In the genomic region with DNA sequence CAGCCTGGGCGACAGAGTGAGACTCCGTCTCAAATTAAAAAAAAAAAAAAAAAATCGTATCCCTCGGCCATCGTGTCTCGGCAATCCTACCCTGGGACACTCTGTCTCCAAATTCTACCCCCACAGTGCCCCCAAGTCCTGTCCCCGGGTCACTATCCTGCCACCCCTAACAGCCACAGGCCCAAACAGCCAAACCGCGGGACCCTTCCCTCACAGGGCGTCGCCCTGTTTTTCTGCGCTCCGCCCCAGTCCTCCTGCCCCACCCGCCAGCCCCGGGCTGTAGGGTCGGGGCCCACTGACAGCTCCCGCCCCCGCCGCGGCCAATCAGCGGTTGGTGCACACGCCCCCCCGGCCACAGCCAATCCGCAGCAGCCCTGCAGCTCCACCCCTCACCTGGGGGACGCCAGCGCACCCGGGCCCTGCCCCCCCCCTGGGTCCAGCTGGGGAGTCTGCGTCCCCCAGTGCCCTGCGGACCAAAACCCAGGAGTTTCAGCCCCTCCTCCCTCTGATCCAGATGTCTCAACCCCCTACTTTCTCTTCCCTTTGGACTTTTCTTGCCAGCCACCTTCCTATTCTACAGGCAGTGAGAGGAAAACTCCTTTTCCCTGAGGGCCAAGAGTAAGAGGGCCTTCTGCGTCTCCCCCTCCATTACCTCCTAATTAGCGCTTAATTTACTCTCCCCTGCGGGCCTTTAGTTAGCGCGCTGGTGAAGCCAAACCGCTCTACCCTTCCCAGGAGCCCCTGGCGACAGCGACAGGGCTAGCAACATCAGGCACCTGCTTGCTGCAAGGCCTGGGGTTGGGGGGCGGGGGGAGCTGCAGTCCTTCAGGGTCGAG, we compare ENCODE assay signal across 1 cellular context.
A peak's percentile ranks its signal among the peaks of the same experiment; 100 is the strongest.
TF ChIP-seq lines count a peak whose summit lies in the region.

No MANE protein-coding gene starts in this region.

TF ChIP-seq in GM23338, 12 proteins besides CTCF, POLR2A, EP300 and RAD21:
- TF ChIP-seq CREB1 (CRISPR knock-in tag; IDR thresholded peaks at IDR 0.05; ENCODE audit: low read depth) (peak; percentile 52), POLR2AphosphoS5 (IDR thresholded peaks at IDR 0.05; ENCODE audit: low read depth) (peak; percentile 65)
- TF ChIP-seq, protein P1, sequence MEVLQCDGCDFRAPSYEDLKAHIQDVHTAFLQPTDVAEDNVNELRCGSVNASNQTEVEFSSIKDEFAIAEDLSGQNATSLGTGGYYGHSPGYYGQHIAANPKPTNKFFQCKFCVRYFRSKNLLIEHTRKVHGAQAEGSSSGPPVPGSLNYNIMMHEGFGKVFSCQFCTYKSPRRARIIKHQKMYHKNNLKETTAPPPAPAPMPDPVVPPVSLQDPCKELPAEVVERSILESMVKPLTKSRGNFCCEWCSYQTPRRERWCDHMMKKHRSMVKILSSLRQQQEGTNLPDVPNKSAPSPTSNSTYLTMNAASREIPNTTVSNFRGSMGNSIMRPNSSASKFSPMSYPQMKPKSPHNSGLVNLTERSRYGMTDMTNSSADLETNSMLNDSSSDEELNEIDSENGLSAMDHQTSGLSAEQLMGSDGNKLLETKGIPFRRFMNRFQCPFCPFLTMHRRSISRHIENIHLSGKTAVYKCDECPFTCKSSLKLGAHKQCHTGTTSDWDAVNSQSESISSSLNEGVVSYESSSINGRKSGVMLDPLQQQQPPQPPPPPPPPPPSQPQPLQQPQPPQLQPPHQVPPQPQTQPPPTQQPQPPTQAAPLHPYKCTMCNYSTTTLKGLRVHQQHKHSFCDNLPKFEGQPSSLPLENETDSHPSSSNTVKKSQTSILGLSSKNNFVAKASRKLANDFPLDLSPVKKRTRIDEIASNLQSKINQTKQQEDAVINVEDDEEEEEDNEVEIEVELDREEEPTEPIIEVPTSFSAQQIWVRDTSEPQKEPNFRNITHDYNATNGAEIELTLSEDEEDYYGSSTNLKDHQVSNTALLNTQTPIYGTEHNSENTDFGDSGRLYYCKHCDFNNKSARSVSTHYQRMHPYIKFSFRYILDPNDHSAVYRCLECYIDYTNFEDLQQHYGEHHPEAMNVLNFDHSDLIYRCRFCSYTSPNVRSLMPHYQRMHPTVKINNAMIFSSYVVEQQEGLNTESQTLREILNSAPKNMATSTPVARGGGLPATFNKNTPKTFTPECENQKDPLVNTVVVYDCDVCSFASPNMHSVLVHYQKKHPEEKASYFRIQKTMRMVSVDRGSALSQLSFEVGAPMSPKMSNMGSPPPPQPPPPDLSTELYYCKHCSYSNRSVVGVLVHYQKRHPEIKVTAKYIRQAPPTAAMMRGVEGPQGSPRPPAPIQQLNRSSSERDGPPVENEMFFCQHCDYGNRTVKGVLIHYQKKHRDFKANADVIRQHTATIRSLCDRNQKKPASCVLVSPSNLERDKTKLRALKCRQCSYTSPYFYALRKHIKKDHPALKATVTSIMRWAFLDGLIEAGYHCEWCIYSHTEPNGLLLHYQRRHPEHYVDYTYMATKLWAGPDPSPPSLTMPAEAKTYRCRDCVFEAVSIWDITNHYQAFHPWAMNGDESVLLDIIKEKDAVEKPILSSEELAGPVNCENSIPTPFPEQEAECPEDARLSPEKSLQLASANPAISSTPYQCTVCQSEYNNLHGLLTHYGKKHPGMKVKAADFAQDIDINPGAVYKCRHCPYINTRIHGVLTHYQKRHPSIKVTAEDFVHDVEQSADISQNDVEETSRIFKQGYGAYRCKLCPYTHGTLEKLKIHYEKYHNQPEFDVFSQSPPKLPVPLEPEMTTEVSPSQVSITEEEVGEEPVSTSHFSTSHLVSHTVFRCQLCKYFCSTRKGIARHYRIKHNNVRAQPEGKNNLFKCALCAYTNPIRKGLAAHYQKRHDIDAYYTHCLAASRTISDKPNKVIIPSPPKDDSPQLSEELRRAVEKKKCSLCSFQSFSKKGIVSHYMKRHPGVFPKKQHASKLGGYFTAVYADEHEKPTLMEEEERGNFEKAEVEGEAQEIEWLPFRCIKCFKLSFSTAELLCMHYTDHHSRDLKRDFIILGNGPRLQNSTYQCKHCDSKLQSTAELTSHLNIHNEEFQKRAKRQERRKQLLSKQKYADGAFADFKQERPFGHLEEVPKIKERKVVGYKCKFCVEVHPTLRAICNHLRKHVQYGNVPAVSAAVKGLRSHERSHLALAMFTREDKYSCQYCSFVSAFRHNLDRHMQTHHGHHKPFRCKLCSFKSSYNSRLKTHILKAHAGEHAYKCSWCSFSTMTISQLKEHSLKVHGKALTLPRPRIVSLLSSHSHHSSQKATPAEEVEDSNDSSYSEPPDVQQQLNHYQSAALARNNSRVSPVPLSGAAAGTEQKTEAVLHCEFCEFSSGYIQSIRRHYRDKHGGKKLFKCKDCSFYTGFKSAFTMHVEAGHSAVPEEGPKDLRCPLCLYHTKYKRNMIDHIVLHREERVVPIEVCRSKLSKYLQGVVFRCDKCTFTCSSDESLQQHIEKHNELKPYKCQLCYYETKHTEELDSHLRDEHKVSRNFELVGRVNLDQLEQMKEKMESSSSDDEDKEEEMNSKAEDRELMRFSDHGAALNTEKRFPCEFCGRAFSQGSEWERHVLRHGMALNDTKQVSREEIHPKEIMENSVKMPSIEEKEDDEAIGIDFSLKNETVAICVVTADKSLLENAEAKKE (CRISPR knock-in tag; IDR thresholded peaks at IDR 0.05): no peak
TF ChIP-seq in GM23338: peak in this region for 2.
